ENCODE assay signal across 28 cellular contexts in the genomic region with DNA sequence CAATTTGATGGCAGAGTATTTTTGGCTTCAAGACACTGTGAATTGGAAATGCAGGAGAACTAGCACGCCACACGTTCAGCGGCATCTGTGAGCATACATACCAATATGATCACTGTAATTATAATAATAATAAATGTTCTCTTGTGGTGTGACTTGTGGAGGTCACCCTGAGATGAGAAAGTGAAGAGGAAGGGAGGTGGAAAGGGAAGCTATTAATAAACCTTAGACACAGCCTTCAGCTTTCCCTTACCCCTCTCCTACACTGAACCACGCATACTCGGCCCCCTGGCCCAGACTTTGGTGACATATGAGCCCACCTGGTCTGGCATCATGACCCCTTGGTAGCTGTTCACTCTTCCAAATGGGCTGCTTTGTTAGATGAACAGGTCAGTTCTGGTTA.
"Had no signal": no experiment of that assay in that cellular context is flagged by ENCODE, and none has a peak within 500 bp of the region (broad histone marks: within the 10 kb centered on the region; RNA-seq: fewer than 3 reads in every experiment).

No MANE protein-coding gene starts in this region.

- H3K4me3 ChIP-seq: pancreas, prostate gland, right lobe of liver, sigmoid colon, skin epidermis, smooth muscle cell, spleen, stomach, thoracic aorta, thyroid gland, tibial nerve, upper lobe of left lung, vagina had no signal

- H3K4me3 Mint-ChIP-seq: natural killer cell; nephron; neural crest cell; stimulated activated effector memory CD8-positive, alpha-beta T cell treated with anti-CD3 and anti-CD28 coated beads, Interleukin-12 subunit alpha, Interleukin-12 subunit beta, amount 100 ng/mL, for 72 hours; stimulated activated naive B cell treated with anti-CD40 and anti-IgM and Interleukin-4, amounts not matched to agents 10 μg/mL and 1 μg/mL and 100 μg/mL, for 72 hours; stimulated activated naive CD8-positive, alpha-beta T cell treated with anti-CD3 and anti-CD28 coated beads, Interleukin-15, Interleukin-2, amounts not matched to agents 100 ng/mL and 50 ng/mL, for 24 hours had no signal

- H3K27ac Mint-ChIP-seq: naive B cell; natural killer cell; nephron; stimulated activated effector memory CD8-positive, alpha-beta T cell treated with anti-CD3 and anti-CD28 coated beads, Interleukin-12 subunit alpha, Interleukin-12 subunit beta, amount 100 ng/mL, for 72 hours; stimulated activated naive B cell treated with anti-CD40 and anti-IgM and Interleukin-4, amounts not matched to agents 10 μg/mL and 1 μg/mL and 100 μg/mL, for 72 hours; stimulated activated naive CD8-positive, alpha-beta T cell treated with anti-CD3 and anti-CD28 coated beads, Interleukin-15, Interleukin-2, amounts not matched to agents 100 ng/mL and 50 ng/mL, for 24 hours had no signal

- H3K4me2 ChIP-seq: smooth muscle cell had no signal

- H3K27ac ChIP-seq: neutrophil, pancreas, prostate gland, right lobe of liver, sigmoid colon, skin epidermis, spleen, stomach, thoracic aorta, thyroid gland, tibial nerve, upper lobe of left lung, vagina had no signal

- H3K9me3 ChIP-seq: neutrophil, pancreas, prostate gland, right lobe of liver, sigmoid colon, spleen, stomach, thoracic aorta, thyroid gland, tibial nerve, upper lobe of left lung, vagina had no signal

- H3K4me1 ChIP-seq: pancreas, prostate gland, right lobe of liver, sigmoid colon, spleen, stomach, thyroid gland, upper lobe of left lung, vagina had no signal

- H3K9me3 Mint-ChIP-seq: natural killer cell; nephron; stimulated activated effector memory CD8-positive, alpha-beta T cell treated with anti-CD3 and anti-CD28 coated beads, Interleukin-12 subunit alpha, Interleukin-12 subunit beta, amount 100 ng/mL, for 72 hours; stimulated activated naive B cell treated with anti-CD40 and anti-IgM and Interleukin-4, amounts not matched to agents 10 μg/mL and 1 μg/mL and 100 μg/mL, for 72 hours; stimulated activated naive CD8-positive, alpha-beta T cell treated with anti-CD3 and anti-CD28 coated beads, Interleukin-15, Interleukin-2, amounts not matched to agents 100 ng/mL and 50 ng/mL, for 24 hours had no signal

- H3K36me3 ChIP-seq: neutrophil, pancreas, prostate gland, right lobe of liver, sigmoid colon, spleen, stomach, thoracic aorta, thyroid gland, tibial nerve, upper lobe of left lung, vagina had no signal

- H3K27me3 Mint-ChIP-seq: stimulated activated naive CD8-positive, alpha-beta T cell treated with anti-CD3 and anti-CD28 coated beads, Interleukin-15, Interleukin-2, amounts not matched to agents 100 ng/mL and 50 ng/mL, for 24 hours had no signal

- H3K36me3 Mint-ChIP-seq: naive B cell; natural killer cell; stimulated activated effector memory CD8-positive, alpha-beta T cell treated with anti-CD3 and anti-CD28 coated beads, Interleukin-12 subunit alpha, Interleukin-12 subunit beta, amount 100 ng/mL, for 72 hours; stimulated activated naive B cell treated with anti-CD40 and anti-IgM and Interleukin-4, amounts not matched to agents 10 μg/mL and 1 μg/mL and 100 μg/mL, for 72 hours had no signal

- ATAC-seq: natural killer cell; pancreas; right lobe of liver; stimulated activated effector memory CD8-positive, alpha-beta T cell treated with anti-CD3 and anti-CD28 coated beads, Interleukin-12 subunit alpha, Interleukin-12 subunit beta, amount 100 ng/mL, for 72 hours; stimulated activated naive B cell treated with anti-CD40 and anti-IgM and Interleukin-4, amounts not matched to agents 10 μg/mL and 1 μg/mL and 100 μg/mL, for 72 hours had no signal

- H3K4me1 Mint-ChIP-seq: naive B cell; natural killer cell; neural crest cell; stimulated activated effector memory CD8-positive, alpha-beta T cell treated with anti-CD3 and anti-CD28 coated beads, Interleukin-12 subunit alpha, Interleukin-12 subunit beta, amount 100 ng/mL, for 72 hours; stimulated activated naive B cell treated with anti-CD40 and anti-IgM and Interleukin-4, amounts not matched to agents 10 μg/mL and 1 μg/mL and 100 μg/mL, for 72 hours had no signal

- DNase-seq: naive B cell; natural killer cell; pancreas; retina; right cardiac atrium; right lobe of liver; sigmoid colon; spleen; stimulated activated CD4-positive, alpha-beta T cell treated with anti-CD3 and anti-CD28 coated beads, Interleukin-12 subunit alpha, Interleukin-12 subunit beta, amount 100 ng/mL, for 4 hours; stimulated activated CD4-positive, alpha-beta T cell treated with anti-CD3 and anti-CD28 coated beads, Interleukin-1b, Interleukin-23, amount 100 ng/mL, for 48 hours; stimulated activated CD4-positive, alpha-beta T cell treated with anti-CD3 and anti-CD28 coated beads, Interleukin-4, amount 100 ng/mL, for 1 hour; stimulated activated naive B cell treated with anti-CD40 and anti-IgM and Interleukin-4, amounts not matched to agents 10 μg/mL and 1 μg/mL and 100 μg/mL, for 72 hours; stimulated activated naive CD4-positive, alpha-beta T cell treated with Interleukin-2 at 50 U/mL for 16 hours; stomach; thyroid gland; trophoblast cell had no signal

- H3K27me3 ChIP-seq: right lobe of liver, sigmoid colon, thyroid gland, tibial nerve, upper lobe of left lung, vagina had no signal
